In the genomic region with DNA sequence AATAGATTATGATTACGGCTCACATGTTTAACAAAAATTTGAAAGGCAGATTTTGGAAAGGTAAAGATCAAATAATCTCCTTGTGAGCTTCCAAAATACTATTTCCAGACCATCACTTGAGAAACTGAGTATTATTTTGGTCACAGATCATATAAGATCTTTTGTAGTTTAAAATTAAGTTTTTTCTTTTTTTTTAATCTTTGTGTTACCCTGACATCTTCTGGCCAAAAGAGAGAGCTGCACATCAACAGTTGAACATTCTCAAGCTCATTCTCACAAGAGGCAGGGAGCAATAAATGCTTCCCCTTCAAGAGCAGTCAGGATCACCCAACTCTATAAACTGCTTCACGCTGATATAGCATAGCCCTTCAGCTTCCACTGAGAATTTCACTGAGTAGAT, we compare ENCODE assay signal across 7 cellular contexts. TPM values are rescaled to one million over a fixed set of nuclear protein-coding genes. Genes with fewer than 3 reads are reported as not detected.
DNase-seq lines count a peak whose midpoint lies in the region; ATAC-seq, FAIRE-seq and TF ChIP-seq lines count a peak whose summit lies in the region.

No MANE protein-coding gene starts in this region.

- H3K27me3 Mint-ChIP-seq in WTC11 (ENCODE audit: low read depth) = no peaks in the 10 kb centered on the region
- H3K27me3 Mint-ChIP-seq in activated T-helper 1 cell treated with anti-CD3 and anti-CD28 coated beads, Interleukin-12 subunit alpha, Interleukin-12 subunit beta, Interleukin-2, Interleukin-4 antibody, amounts not matched to agents 30 ng/mL and 10 ng/mL and 1 ng/mL, durations not matched to agents 14 hours and 24 hours and 36 hours (ENCODE audit: insufficient read depth) = no peaks in the 10 kb centered on the region
- H3K27me3 Mint-ChIP-seq in activated T-cell treated with anti-CD3 and anti-CD28 coated beads, Interleukin-2, amount 50 U/mL, for 4 hours (ENCODE audit: low read depth) = no peaks in the 10 kb centered on the region

- peak; percentile 83 for ATAC-seq in WTC11
- ATAC-seq in HepG2 = peak; percentile 52; the same call in 2 of the 3 replicates
- ATAC-seq in activated T-cell treated with anti-CD3 and anti-CD28 coated beads, Interleukin-2, amount 50 U/mL, for 4 hours = no peak

- H3F3A ChIP-seq in DOHH2 (ENCODE audit: control insufficient read depth, insufficient read depth) = no peaks in the 10 kb centered on the region

- H3K79me2 ChIP-seq in DOHH2 (ENCODE audit: control insufficient read depth, low read length) (no peaks in the 10 kb centered on the region), HepG2 (ENCODE audit: insufficient read depth, low read length) (no peaks in the 10 kb centered on the region)

- H3K36me3 ChIP-seq in DOHH2 (ENCODE audit: control insufficient read depth, low read length) (peaks cover 23% of the 10 kb centered on the region), HepG2 (replicated peaks in 1 of 2; ENCODE audit: control insufficient read depth in 1 of 2, insufficient read depth in 2 of 2, low read length in 2 of 2) (peaks cover 4 to 13% of the 10 kb centered on the region in 2 experiments; a peak in 2 of 5 replicates)

- peak; percentile 41 for TF ChIP-seq CTCF in DOHH2 (IDR thresholded peaks at IDR 0.05; ENCODE audit: low read depth, low read length, poor library complexity, severe bottlenecking)
- TF ChIP-seq CTCF in WTC11 (IDR thresholded peaks at IDR 0.05) = peak; percentile 44
- TF ChIP-seq CTCF in HepG2 (CRISPR knock-in tag; IDR thresholded peaks at IDR 0.05) = peak; percentile 48

- in situ Hi-C loops in HepG2 (cut with HindIII; ENCODE audit: extremely low pct_ligation_motif_present, low pct_unique_long_range_greater_than_20kb) = no loop called here

- H3K4me1 ChIP-seq in DOHH2 (ENCODE audit: control insufficient read depth, low read length) (no peaks in the 10 kb centered on the region), HepG2 (ENCODE audit: insufficient read depth, low read length) (no peaks in the 10 kb centered on the region)

- H3K4me3 Mint-ChIP-seq in WTC11 = no peak overlapping the region
- no peak overlapping the region for H3K4me3 Mint-ChIP-seq in activated T-helper 1 cell treated with anti-CD3 and anti-CD28 coated beads, Interleukin-12 subunit alpha, Interleukin-12 subunit beta, Interleukin-2, Interleukin-4 antibody, amounts not matched to agents 30 ng/mL and 10 ng/mL and 1 ng/mL, durations not matched to agents 14 hours and 24 hours and 36 hours
- no peak overlapping the region for H3K4me3 Mint-ChIP-seq in activated T-cell treated with anti-CD3 and anti-CD28 coated beads, Interleukin-2, amount 50 U/mL, for 4 hours

- TF ChIP-seq POLR2A in HepG2 (IDR thresholded peaks at IDR 0.05; ENCODE audit: insufficient read depth in 1 of 2, low read depth in 2 of 2, low read length in 2 of 2) = no peak

- H3K9me3 ChIP-seq in DOHH2 (ENCODE audit: control insufficient read depth, insufficient read depth, low read length) (no peaks in the 10 kb centered on the region), HepG2 (ENCODE audit: low read length) (no peaks in the 10 kb centered on the region)

- WGBS in HepG2 (ENCODE audit: low lambda C conversion rate) = 93% methylated on average over 2 of the region's 2 CpGs

- H3K27me3 ChIP-seq in DOHH2 (ENCODE audit: control insufficient read depth, low read length) (no peaks in the 10 kb centered on the region), HepG2 (ENCODE audit: control insufficient read depth in 1 of 2, insufficient read depth in 2 of 2, low read length in 2 of 2) (no peaks in the 10 kb centered on the region)

- TF ChIP-seq EP300 in HepG2 (IDR thresholded peaks at IDR 0.05; ENCODE audit: low read depth in 2 of 2, low read length in 2 of 2) (no peak), HepG2 (CRISPR knock-in tag; IDR thresholded peaks at IDR 0.05; ENCODE audit: borderline replicate concordance) (no peak)

- H3K9ac ChIP-seq in HepG2 (ENCODE audit: insufficient read depth, low read depth, low read length) = no peak overlapping the region

- H3K4me1 Mint-ChIP-seq in WTC11 = no peaks in the 10 kb centered on the region
- H3K4me1 Mint-ChIP-seq in activated T-helper 1 cell treated with anti-CD3 and anti-CD28 coated beads, Interleukin-12 subunit alpha, Interleukin-12 subunit beta, Interleukin-2, Interleukin-4 antibody, amounts not matched to agents 30 ng/mL and 10 ng/mL and 1 ng/mL, durations not matched to agents 14 hours and 24 hours and 36 hours (ENCODE audit: low read depth) = no peaks in the 10 kb centered on the region
- H3K4me1 Mint-ChIP-seq in activated T-cell treated with anti-CD3 and anti-CD28 coated beads, Interleukin-2, amount 50 U/mL, for 4 hours (ENCODE audit: low read depth) = no peaks in the 10 kb centered on the region

- peaks cover 24% of the 10 kb centered on the region for H3K36me3 Mint-ChIP-seq in WTC11
- H3K36me3 Mint-ChIP-seq in activated T-helper 1 cell treated with anti-CD3 and anti-CD28 coated beads, Interleukin-12 subunit alpha, Interleukin-12 subunit beta, Interleukin-2, Interleukin-4 antibody, amounts not matched to agents 30 ng/mL and 10 ng/mL and 1 ng/mL, durations not matched to agents 14 hours and 24 hours and 36 hours (ENCODE audit: low read depth) = no peaks in the 10 kb centered on the region
- peaks cover 16% of the 10 kb centered on the region for H3K36me3 Mint-ChIP-seq in activated T-cell treated with anti-CD3 and anti-CD28 coated beads, Interleukin-2, amount 50 U/mL, for 4 hours (ENCODE audit: insufficient read depth)

- no peak overlapping the region for H2AFZ ChIP-seq in HepG2 (ENCODE audit: low read length)

- FAIRE-seq in HepG2 (lab: Jason Lieb, UNC) = peak; percentile 58

- no peaks in the 10 kb centered on the region for H3K9me2 ChIP-seq in DOHH2 (replicated peaks; ENCODE audit: control insufficient read depth, low read length)

- BruUV-seq in HepG2 (replicated peaks; lab: Mats Ljungman, UMichigan) = no TSS peak

- no peak overlapping the region for H3K4me3 ChIP-seq in DOHH2 (ENCODE audit: low read length)
- H3K4me3 ChIP-seq in HepG2 (replicated peaks in 1 of 3; ENCODE audit: insufficient read depth in 1 of 3, low read depth in 2 of 3, low read length in 3 of 3) = no peak overlapping the region

- H3K27ac ChIP-seq in DOHH2 (ENCODE audit: low read depth, low read length) (no peak overlapping the region), HepG2 (ENCODE audit: extremely low read length, insufficient read depth, low read length) (no peak overlapping the region)

- no peak overlapping the region for H3K27ac Mint-ChIP-seq in WTC11
- no peak overlapping the region for H3K27ac Mint-ChIP-seq in activated T-helper 1 cell treated with anti-CD3 and anti-CD28 coated beads, Interleukin-12 subunit alpha, Interleukin-12 subunit beta, Interleukin-2, Interleukin-4 antibody, amounts not matched to agents 30 ng/mL and 10 ng/mL and 1 ng/mL, durations not matched to agents 14 hours and 24 hours and 36 hours

- H4K20me1 ChIP-seq in DOHH2 (ENCODE audit: control insufficient read depth, insufficient read depth, low read depth, low read length) (no peaks in the 10 kb centered on the region), HepG2 (ENCODE audit: insufficient read depth, low read length) (no peaks in the 10 kb centered on the region)

- CTCF ChIA-PET in WTC11 (lab: Charles Lee) = interaction anchor here (0.6 to 3.1 kb wide), 32 partner anchors 10 to 399 kb away, joined by 3 to 47 read pairs (median 4); partner anchors contain the start of genes TMEM192 and TRIM61
- CTCF ChIA-PET in HepG2 (lab: Yijun Ruan, JAX; ENCODE audit: low intra/inter-chr PET ratio, low total read pairs) = interaction anchor here (0.6 to 1.5 kb wide), 2 partner anchors 159 to 317 kb away, joined by 3 to 6 read pairs; no protein-coding TSS in a partner anchor

- DNase-seq in HCEC 1CT = peak; percentile 3
- no peak for DNase-seq in WTC11 (ENCODE audit: low spot score)
- peak; percentile 8 for DNase-seq in HepG2 (ENCODE audit: low spot score)
- no peak for DNase-seq in activated T-helper 1 cell treated with anti-CD3 and anti-CD28 coated beads, Interleukin-12 subunit alpha, Interleukin-12 subunit beta, Interleukin-2, Interleukin-4 antibody, amounts not matched to agents 30 ng/mL and 10 ng/mL and 1 ng/mL, durations not matched to agents 14 hours and 24 hours and 36 hours (ENCODE audit: low spot score)
- DNase-seq in NCI-H2107 treated with DMSO at 0.1 percent for 48 hours (lab: John Stamatoyannopoulos, UW; ENCODE audit: unreplicated experiment) = no peak
- no peak for DNase-seq in activated T-cell treated with anti-CD3 and anti-CD28 coated beads, Interleukin-2, amount 50 U/mL, for 4 hours

- TF ChIP-seq RAD21 in HepG2 (CRISPR knock-in tag; IDR thresholded peaks at IDR 0.05) = no peak

- POLR2A ChIA-PET in WTC11 (lab: Charles Lee) = interaction anchor here (0.7 kb wide), 1 partner anchor 1143 kb away, joined by 3 read pairs; no protein-coding TSS in a partner anchor
- POLR2A ChIA-PET in HepG2 (lab: Yijun Ruan, JAX) = interaction anchor here (1.2 kb wide), 1 partner anchor 16 kb away, joined by 4 read pairs; the partner anchor contains the start of gene TMEM192

- H3K4me2 ChIP-seq in DOHH2 (ENCODE audit: low read length) (no peak overlapping the region), HepG2 (ENCODE audit: low read depth, low read length) (no peak overlapping the region)

- intact Hi-C loops in HepG2 (cut with micrococcal nuclease; ENCODE audit: unreplicated experiment) = loop anchor here (1.0 to 2.0 kb wide), 3 partner anchors 158 to 328 kb away; no protein-coding TSS in a partner anchor
- intact Hi-C loops in activated T-helper 1 cell treated with anti-CD3 and anti-CD28 coated beads, Interleukin-12 subunit alpha, Interleukin-12 subunit beta, Interleukin-2, Interleukin-4 antibody, amounts not matched to agents 30 ng/mL and 10 ng/mL and 1 ng/mL, durations not matched to agents 14 hours and 24 hours and 36 hours (cut with micrococcal nuclease) = loop anchor here (1.0 to 2.0 kb wide), 2 partner anchors 317 to 1546 kb away; no protein-coding TSS in a partner anchor

- H3K9me3 Mint-ChIP-seq in WTC11 = no peaks in the 10 kb centered on the region
- no peaks in the 10 kb centered on the region for H3K9me3 Mint-ChIP-seq in activated T-helper 1 cell treated with anti-CD3 and anti-CD28 coated beads, Interleukin-12 subunit alpha, Interleukin-12 subunit beta, Interleukin-2, Interleukin-4 antibody, amounts not matched to agents 30 ng/mL and 10 ng/mL and 1 ng/mL, durations not matched to agents 14 hours and 24 hours and 36 hours
- H3K9me3 Mint-ChIP-seq in activated T-cell treated with anti-CD3 and anti-CD28 coated beads, Interleukin-2, amount 50 U/mL, for 4 hours = no peaks in the 10 kb centered on the region

RNA-seq across cellular contexts. Expression of gene TMEM192, which starts 15.9 kb away (rescaled TPM):
- total RNA-seq in WTC11 (2021) = 10.5 to 11.2 TPM (median 11.0 TPM) in 3 replicates
- total RNA-seq in HepG2 (2016; rRNA removed; fragmentation: Illumina TruSeq; extraction: Trizol) = 14.1 and 19.9 TPM in 2 replicates
- total RNA-seq in HepG2 (2016; cell fraction: cytosol; rRNA removed; fragmentation: Illumina TruSeq; extraction: Trizol; ENCODE audit: low read depth) = 6.0 and 7.4 TPM in 2 replicates
- total RNA-seq in HepG2 (2016; cell fraction: insoluble cytoplasmic fraction; rRNA removed; fragmentation: Illumina TruSeq; extraction: Trizol) = 18.2 and 20.9 TPM in 2 replicates
- 14.5 and 17.1 TPM in 2 replicates for total RNA-seq in HepG2 (2016; cell fraction: membrane; rRNA removed; fragmentation: Illumina TruSeq; extraction: Trizol)
- total RNA-seq in HepG2 (2016; cell fraction: nucleus; rRNA removed; fragmentation: Illumina TruSeq; extraction: Trizol) = 8.5 and 12.5 TPM in 2 replicates
- polyA plus RNA-seq in HepG2 (2011; rRNA removed) = 19.3 and 19.8 TPM in 2 replicates
- polyA plus RNA-seq in HepG2 (2011; cell fraction: cytosol; rRNA removed) = 11.0 and 18.1 TPM in 2 replicates
- polyA plus RNA-seq in HepG2 (2011; cell fraction: nucleus; rRNA removed) = 3.7 and 4.0 TPM in 2 replicates
- polyA plus RNA-seq in HepG2 (2012) = 11.1 and 12.9 TPM in 2 replicates
- 5.8 and 7.3 TPM in 2 replicates for polyA plus RNA-seq in HepG2 (2016; cell fraction: cytosol; fragmentation: Illumina TruSeq; extraction: Trizol; ENCODE audit: low read depth)
- polyA plus RNA-seq in HepG2 (2016; cell fraction: insoluble cytoplasmic fraction; fragmentation: Illumina TruSeq; extraction: Trizol; ENCODE audit: low read depth) = 12.4 and 13.3 TPM in 2 replicates
- 11.3 and 13.2 TPM in 2 replicates for polyA plus RNA-seq in HepG2 (2016; cell fraction: membrane; fragmentation: Illumina TruSeq; extraction: Trizol; ENCODE audit: low read depth)
- polyA plus RNA-seq in HepG2 (2016; cell fraction: nucleus; fragmentation: Illumina TruSeq; extraction: Trizol; ENCODE audit: insufficient read depth, low read depth) = 11.9 and 12.4 TPM in 2 replicates
- 11.5 and 16.2 TPM in 2 replicates for polyA minus RNA-seq in HepG2 (2011; rRNA and poly(A)+ RNA removed; ENCODE audit: low replicate concordance)
- polyA minus RNA-seq in HepG2 (2011; cell fraction: cytosol; rRNA and poly(A)+ RNA removed) = 7.2 and 15.2 TPM in 2 replicates
- 4.1 and 6.2 TPM in 2 replicates for polyA minus RNA-seq in HepG2 (2011; cell fraction: nucleus; rRNA and poly(A)+ RNA removed)
- 8.1 and 10.5 TPM in 2 replicates for total RNA-seq in activated T-helper 1 cell treated with anti-CD3 and anti-CD28 coated beads, Interleukin-12 subunit alpha, Interleukin-12 subunit beta, Interleukin-2, Interleukin-4 antibody, amounts not matched to agents 30 ng/mL and 10 ng/mL and 1 ng/mL, durations not matched to agents 14 hours and 24 hours and 36 hours
- 10 to 100 TPM; 15.5 to 17.9 (median 16.4) TPM for total RNA-seq in activated T-cell treated with anti-CD3 and anti-CD28 coated beads, Interleukin-2, amount 50 U/mL, for 4 hours

RNA-seq across cellular contexts. Expression of gene TRIM75, which starts 43.1 kb away (rescaled TPM):
- total RNA-seq in WTC11 (2021) (not detected in 3 replicates), HepG2 (2016; rRNA removed; fragmentation: Illumina TruSeq; extraction: Trizol) (not detected in 2 replicates)
- total RNA-seq in HepG2 (2016; cell fraction: cytosol; rRNA removed; fragmentation: Illumina TruSeq; extraction: Trizol; ENCODE audit: low read depth) = not detected in 2 replicates
- total RNA-seq in HepG2 (2016; cell fraction: insoluble cytoplasmic fraction; rRNA removed; fragmentation: Illumina TruSeq; extraction: Trizol) = not detected in 2 replicates
- total RNA-seq in HepG2 (2016; cell fraction: membrane; rRNA removed; fragmentation: Illumina TruSeq; extraction: Trizol) = not detected in 2 replicates
- total RNA-seq in HepG2 (2016; cell fraction: nucleus; rRNA removed; fragmentation: Illumina TruSeq; extraction: Trizol) = not detected in 2 replicates
- polyA plus RNA-seq in HepG2 (2011; rRNA removed) = not detected in 2 replicates
- polyA plus RNA-seq in HepG2 (2011; cell fraction: cytosol; rRNA removed) = not detected in 2 replicates
- polyA plus RNA-seq in HepG2 (2011; cell fraction: nucleus; rRNA removed) = not detected in 2 replicates
- polyA plus RNA-seq in HepG2 (2012) = not detected in 2 replicates
- polyA plus RNA-seq in HepG2 (2016; cell fraction: cytosol; fragmentation: Illumina TruSeq; extraction: Trizol; ENCODE audit: low read depth) = not detected in 2 replicates
- not detected in 2 replicates for polyA plus RNA-seq in HepG2 (2016; cell fraction: insoluble cytoplasmic fraction; fragmentation: Illumina TruSeq; extraction: Trizol; ENCODE audit: low read depth)
- not detected in 2 replicates for polyA plus RNA-seq in HepG2 (2016; cell fraction: membrane; fragmentation: Illumina TruSeq; extraction: Trizol; ENCODE audit: low read depth)
- polyA plus RNA-seq in HepG2 (2016; cell fraction: nucleus; fragmentation: Illumina TruSeq; extraction: Trizol; ENCODE audit: insufficient read depth, low read depth) = not detected in 2 replicates
- not detected in 2 replicates for polyA minus RNA-seq in HepG2 (2011; rRNA and poly(A)+ RNA removed; ENCODE audit: low replicate concordance)
- polyA minus RNA-seq in HepG2 (2011; cell fraction: cytosol; rRNA and poly(A)+ RNA removed) = not detected in 2 replicates
- not detected in 2 replicates for polyA minus RNA-seq in HepG2 (2011; cell fraction: nucleus; rRNA and poly(A)+ RNA removed)
- total RNA-seq in activated T-helper 1 cell treated with anti-CD3 and anti-CD28 coated beads, Interleukin-12 subunit alpha, Interleukin-12 subunit beta, Interleukin-2, Interleukin-4 antibody, amounts not matched to agents 30 ng/mL and 10 ng/mL and 1 ng/mL, durations not matched to agents 14 hours and 24 hours and 36 hours = not detected in 2 replicates
- not detected for total RNA-seq in activated T-cell treated with anti-CD3 and anti-CD28 coated beads, Interleukin-2, amount 50 U/mL, for 4 hours

Comparison
In these comparisons a context has a peak if more than half of its experiments do, and no peak if none do; other contexts are left out.
1. DNase-seq: peak in HCEC 1CT (single experiment) and HepG2 (single experiment); none in WTC11 (single experiment), activated T-helper 1 cell treated with anti-CD3 and anti-CD28 coated beads, Interleukin-12 subunit alpha, Interleukin-12 subunit beta, Interleukin-2, Interleukin-4 antibody, amounts not matched to agents 30 ng/mL and 10 ng/mL and 1 ng/mL, durations not matched to agents 14 hours and 24 hours and 36 hours (single experiment), NCI-H2107 treated with DMSO at 0.1 percent for 48 hours (single experiment) and activated T-cell treated with anti-CD3 and anti-CD28 coated beads, Interleukin-2, amount 50 U/mL, for 4 hours (single experiment).
2. ATAC-seq: peak in WTC11 (single experiment) and HepG2 (single experiment); none in activated T-cell treated with anti-CD3 and anti-CD28 coated beads, Interleukin-2, amount 50 U/mL, for 4 hours (0 of 2).
3. Peak in every context shown above with its lines, with median percentiles within 50 percentile points of each other: CTCF ChIP-seq.